ENCODE assay signal across 11 cellular contexts in the genomic region with DNA sequence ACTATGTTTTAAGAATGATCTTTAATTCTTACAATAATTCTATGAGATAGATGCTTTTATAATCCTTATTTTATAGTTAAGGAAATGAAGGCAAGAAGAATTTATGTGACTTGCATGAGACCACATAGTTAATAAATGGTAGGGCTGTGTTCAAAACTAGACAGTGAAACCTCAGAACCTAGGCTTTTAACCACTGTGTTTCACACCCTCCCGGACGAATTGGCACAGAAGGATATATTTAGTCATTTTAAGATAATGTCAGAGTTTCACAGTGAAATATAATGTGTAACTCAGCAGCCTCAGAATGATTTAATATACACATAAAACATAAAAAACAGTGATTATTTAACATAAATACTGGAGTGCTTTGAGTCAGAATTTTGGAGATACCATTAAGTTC. TPM values are rescaled to one million over a fixed set of nuclear protein-coding genes. Genes with fewer than 3 reads are reported as not detected.
A peak's percentile ranks its signal among the peaks of the same experiment; 100 is the strongest.
DNase-seq lines count a peak whose midpoint lies in the region; ATAC-seq, FAIRE-seq and TF ChIP-seq lines count a peak whose summit lies in the region.
"Had no signal": no experiment of that assay in that cellular context is flagged by ENCODE, and none has a peak within 500 bp of the region (broad histone marks: within the 10 kb centered on the region; RNA-seq: fewer than 3 reads in every experiment).

No MANE protein-coding gene starts in this region.

- peak; percentile 4 for DNase-seq in activated CD8-positive, alpha-beta memory T cell treated with anti-CD3 and anti-CD28 coated beads, Interleukin-2, amount 50 U/mL, for 24 hours (ENCODE audit: extremely low read depth)
- DNase-seq in activated CD8-positive, alpha-beta memory T cell treated with anti-CD3 and anti-CD28 coated beads, Interleukin-2, amount 50 U/mL, for 4 hours = no peak
- DNase-seq in natural killer cell (no peak), H54 (ENCODE audit: insufficient read length, low spot score) (no peak), amniotic stem cell (lab: John Stamatoyannopoulos, UW) (no peak)
- DNase-seq: effector CD4-positive, alpha-beta T cell; NCI-H187 had no signal

- ATAC-seq in GM21447 (IDR thresholded peaks at IDR 0.05; ENCODE audit: unreplicated experiment) = peak; percentile 87
- ATAC-seq in HG03280 (IDR thresholded peaks at IDR 0.05; ENCODE audit: unreplicated experiment) = peak; percentile 48
- ATAC-seq in natural killer cell = peak; percentile 52 to 86 (median 71)
- ATAC-seq in SK-N-SH treated with all-trans-retinoic acid at 6 μM for 48 hours = no peak

- peak overlapping the region; percentile 10 to 61 for H3K27ac Mint-ChIP-seq in natural killer cell
- H3K27ac Mint-ChIP-seq: nephron had no signal

- FAIRE-seq in H54 (lab: Jason Lieb, UNC) = no peak

- TF ChIP-seq CTCF in natural killer cell (IDR thresholded peaks at IDR 0.05) = no peak

- TF ChIP-seq POLR2A in H54 (IDR thresholded peaks at IDR 0.05; ENCODE audit: low read depth, low read length) = no peak

- H3K4me1 Mint-ChIP-seq in natural killer cell = peaks cover 17 to 34% of the 10 kb centered on the region in 2 donors
- H3K4me1 Mint-ChIP-seq: nephron had no signal

- H3K36me3 Mint-ChIP-seq in natural killer cell = no peaks in the 10 kb centered on the region

- H3K27me3 Mint-ChIP-seq in natural killer cell (ENCODE audit: low read depth in 2 of 2) = no peaks in the 10 kb centered on the region

- no peak overlapping the region for H3K4me3 Mint-ChIP-seq in natural killer cell
- H3K4me3 Mint-ChIP-seq: nephron had no signal

- H3K9me3 Mint-ChIP-seq in natural killer cell = no peaks in the 10 kb centered on the region
- H3K9me3 Mint-ChIP-seq: nephron had no signal

- intact Hi-C loops in natural killer cell (cut with micrococcal nuclease) = no loop called here

TF ChIP-seq in SK-N-SH treated with all-trans-retinoic acid at 6 μM for 48 hours, 23 proteins besides CTCF, POLR2A, EP300 and RAD21:
- TF ChIP-seq TOX (CRISPR knock-in tag; IDR thresholded peaks at IDR 0.05; ENCODE audit: borderline replicate concordance) (no peak), PPARA (CRISPR knock-in tag; IDR thresholded peaks at IDR 0.05; ENCODE audit: borderline replicate concordance) (no peak), BACH2 (CRISPR knock-in tag; IDR thresholded peaks at IDR 0.05; ENCODE audit: borderline replicate concordance) (no peak), GLIS3 (CRISPR knock-in tag; IDR thresholded peaks at IDR 0.05) (no peak), ESRRG (CRISPR knock-in tag; IDR thresholded peaks at IDR 0.05) (no peak), ZC3H10 (CRISPR knock-in tag; IDR thresholded peaks at IDR 0.05) (no peak), SNAI2 (CRISPR knock-in tag; IDR thresholded peaks at IDR 0.05) (no peak), ZNF70 (CRISPR knock-in tag; IDR thresholded peaks at IDR 0.05) (no peak), ZNF565 (CRISPR knock-in tag; conservative IDR thresholded peaks at IDR 0.05; ENCODE audit: low read depth) (no peak), CSDC2 (CRISPR knock-in tag; IDR thresholded peaks at IDR 0.05) (no peak)
- TF ChIP-seq, protein P1, sequence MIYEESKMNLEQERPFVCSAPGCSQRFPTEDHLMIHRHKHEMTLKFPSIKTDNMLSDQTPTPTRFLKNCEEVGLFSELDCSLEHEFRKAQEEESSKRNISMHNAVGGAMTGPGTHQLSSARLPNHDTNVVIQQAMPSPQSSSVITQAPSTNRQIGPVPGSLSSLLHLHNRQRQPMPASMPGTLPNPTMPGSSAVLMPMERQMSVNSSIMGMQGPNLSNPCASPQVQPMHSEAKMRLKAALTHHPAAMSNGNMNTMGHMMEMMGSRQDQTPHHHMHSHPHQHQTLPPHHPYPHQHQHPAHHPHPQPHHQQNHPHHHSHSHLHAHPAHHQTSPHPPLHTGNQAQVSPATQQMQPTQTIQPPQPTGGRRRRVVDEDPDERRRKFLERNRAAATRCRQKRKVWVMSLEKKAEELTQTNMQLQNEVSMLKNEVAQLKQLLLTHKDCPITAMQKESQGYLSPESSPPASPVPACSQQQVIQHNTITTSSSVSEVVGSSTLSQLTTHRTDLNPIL (CRISPR knock-in tag; IDR thresholded peaks at IDR 0.05; ENCODE audit: low read depth) = no peak
- TF ChIP-seq, protein P2, sequence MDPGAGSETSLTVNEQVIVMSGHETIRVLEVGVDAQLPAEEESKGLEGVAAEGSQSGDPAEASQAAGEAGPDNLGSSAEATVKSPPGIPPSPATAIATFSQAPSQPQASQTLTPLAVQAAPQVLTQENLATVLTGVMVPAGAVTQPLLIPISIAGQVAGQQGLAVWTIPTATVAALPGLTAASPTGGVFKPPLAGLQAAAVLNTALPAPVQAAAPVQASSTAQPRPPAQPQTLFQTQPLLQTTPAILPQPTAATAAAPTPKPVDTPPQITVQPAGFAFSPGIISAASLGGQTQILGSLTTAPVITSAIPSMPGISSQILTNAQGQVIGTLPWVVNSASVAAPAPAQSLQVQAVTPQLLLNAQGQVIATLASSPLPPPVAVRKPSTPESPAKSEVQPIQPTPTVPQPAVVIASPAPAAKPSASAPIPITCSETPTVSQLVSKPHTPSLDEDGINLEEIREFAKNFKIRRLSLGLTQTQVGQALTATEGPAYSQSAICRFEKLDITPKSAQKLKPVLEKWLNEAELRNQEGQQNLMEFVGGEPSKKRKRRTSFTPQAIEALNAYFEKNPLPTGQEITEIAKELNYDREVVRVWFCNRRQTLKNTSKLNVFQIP (CRISPR knock-in tag; IDR thresholded peaks at IDR 0.05; ENCODE audit: borderline replicate concordance, low read depth) = no peak

RNA-seq across cellular contexts. Expression of gene NSRP1, which starts 57.0 kb away (rescaled TPM):
- 10 to 100 TPM; 27.0 to 33.7 (median 29.7) TPM for total RNA-seq in natural killer cell
